In the genomic region with DNA sequence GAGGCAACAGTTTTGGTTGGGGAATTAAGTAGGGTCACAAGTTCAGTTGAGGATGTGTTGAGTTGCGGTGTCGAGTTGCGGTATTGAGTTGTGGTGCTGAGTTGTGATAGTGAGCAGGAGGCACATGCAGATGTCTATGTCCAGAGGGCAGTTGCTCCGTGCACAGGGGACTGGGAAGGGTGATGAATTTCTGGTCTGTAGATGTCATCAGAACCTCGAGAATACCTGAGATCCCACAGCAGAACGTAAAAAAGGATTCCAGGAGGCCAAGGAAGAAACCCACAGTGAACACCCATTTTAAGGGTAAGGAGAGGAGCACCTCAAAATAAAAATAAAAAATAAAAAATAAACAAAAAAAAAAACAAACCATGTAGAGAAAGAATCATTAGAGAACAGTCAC, we compare ENCODE assay signal across 1 cellular context.
TF ChIP-seq lines count a peak whose summit lies in the region.

No MANE protein-coding gene starts in this region.

TF ChIP-seq in GM23338, 12 proteins besides CTCF, POLR2A, EP300 and RAD21 (continued from another document):
- TF ChIP-seq, protein P1, sequence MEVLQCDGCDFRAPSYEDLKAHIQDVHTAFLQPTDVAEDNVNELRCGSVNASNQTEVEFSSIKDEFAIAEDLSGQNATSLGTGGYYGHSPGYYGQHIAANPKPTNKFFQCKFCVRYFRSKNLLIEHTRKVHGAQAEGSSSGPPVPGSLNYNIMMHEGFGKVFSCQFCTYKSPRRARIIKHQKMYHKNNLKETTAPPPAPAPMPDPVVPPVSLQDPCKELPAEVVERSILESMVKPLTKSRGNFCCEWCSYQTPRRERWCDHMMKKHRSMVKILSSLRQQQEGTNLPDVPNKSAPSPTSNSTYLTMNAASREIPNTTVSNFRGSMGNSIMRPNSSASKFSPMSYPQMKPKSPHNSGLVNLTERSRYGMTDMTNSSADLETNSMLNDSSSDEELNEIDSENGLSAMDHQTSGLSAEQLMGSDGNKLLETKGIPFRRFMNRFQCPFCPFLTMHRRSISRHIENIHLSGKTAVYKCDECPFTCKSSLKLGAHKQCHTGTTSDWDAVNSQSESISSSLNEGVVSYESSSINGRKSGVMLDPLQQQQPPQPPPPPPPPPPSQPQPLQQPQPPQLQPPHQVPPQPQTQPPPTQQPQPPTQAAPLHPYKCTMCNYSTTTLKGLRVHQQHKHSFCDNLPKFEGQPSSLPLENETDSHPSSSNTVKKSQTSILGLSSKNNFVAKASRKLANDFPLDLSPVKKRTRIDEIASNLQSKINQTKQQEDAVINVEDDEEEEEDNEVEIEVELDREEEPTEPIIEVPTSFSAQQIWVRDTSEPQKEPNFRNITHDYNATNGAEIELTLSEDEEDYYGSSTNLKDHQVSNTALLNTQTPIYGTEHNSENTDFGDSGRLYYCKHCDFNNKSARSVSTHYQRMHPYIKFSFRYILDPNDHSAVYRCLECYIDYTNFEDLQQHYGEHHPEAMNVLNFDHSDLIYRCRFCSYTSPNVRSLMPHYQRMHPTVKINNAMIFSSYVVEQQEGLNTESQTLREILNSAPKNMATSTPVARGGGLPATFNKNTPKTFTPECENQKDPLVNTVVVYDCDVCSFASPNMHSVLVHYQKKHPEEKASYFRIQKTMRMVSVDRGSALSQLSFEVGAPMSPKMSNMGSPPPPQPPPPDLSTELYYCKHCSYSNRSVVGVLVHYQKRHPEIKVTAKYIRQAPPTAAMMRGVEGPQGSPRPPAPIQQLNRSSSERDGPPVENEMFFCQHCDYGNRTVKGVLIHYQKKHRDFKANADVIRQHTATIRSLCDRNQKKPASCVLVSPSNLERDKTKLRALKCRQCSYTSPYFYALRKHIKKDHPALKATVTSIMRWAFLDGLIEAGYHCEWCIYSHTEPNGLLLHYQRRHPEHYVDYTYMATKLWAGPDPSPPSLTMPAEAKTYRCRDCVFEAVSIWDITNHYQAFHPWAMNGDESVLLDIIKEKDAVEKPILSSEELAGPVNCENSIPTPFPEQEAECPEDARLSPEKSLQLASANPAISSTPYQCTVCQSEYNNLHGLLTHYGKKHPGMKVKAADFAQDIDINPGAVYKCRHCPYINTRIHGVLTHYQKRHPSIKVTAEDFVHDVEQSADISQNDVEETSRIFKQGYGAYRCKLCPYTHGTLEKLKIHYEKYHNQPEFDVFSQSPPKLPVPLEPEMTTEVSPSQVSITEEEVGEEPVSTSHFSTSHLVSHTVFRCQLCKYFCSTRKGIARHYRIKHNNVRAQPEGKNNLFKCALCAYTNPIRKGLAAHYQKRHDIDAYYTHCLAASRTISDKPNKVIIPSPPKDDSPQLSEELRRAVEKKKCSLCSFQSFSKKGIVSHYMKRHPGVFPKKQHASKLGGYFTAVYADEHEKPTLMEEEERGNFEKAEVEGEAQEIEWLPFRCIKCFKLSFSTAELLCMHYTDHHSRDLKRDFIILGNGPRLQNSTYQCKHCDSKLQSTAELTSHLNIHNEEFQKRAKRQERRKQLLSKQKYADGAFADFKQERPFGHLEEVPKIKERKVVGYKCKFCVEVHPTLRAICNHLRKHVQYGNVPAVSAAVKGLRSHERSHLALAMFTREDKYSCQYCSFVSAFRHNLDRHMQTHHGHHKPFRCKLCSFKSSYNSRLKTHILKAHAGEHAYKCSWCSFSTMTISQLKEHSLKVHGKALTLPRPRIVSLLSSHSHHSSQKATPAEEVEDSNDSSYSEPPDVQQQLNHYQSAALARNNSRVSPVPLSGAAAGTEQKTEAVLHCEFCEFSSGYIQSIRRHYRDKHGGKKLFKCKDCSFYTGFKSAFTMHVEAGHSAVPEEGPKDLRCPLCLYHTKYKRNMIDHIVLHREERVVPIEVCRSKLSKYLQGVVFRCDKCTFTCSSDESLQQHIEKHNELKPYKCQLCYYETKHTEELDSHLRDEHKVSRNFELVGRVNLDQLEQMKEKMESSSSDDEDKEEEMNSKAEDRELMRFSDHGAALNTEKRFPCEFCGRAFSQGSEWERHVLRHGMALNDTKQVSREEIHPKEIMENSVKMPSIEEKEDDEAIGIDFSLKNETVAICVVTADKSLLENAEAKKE (CRISPR knock-in tag; IDR thresholded peaks at IDR 0.05): no peak
- TF ChIP-seq CREB1 (CRISPR knock-in tag; IDR thresholded peaks at IDR 0.05; ENCODE audit: low read depth) (no peak), POLR2AphosphoS5 (IDR thresholded peaks at IDR 0.05; ENCODE audit: low read depth) (no peak), ZNF114 (CRISPR knock-in tag; IDR thresholded peaks at IDR 0.05) (no peak), JUNB (IDR thresholded peaks at IDR 0.05; ENCODE audit: unreplicated experiment) (no peak), EZH2 (IDR thresholded peaks at IDR 0.05; ENCODE audit: low read depth, unreplicated experiment) (no peak), NANOG (IDR thresholded peaks at IDR 0.05; ENCODE audit: borderline replicate concordance) (no peak)
- TF ChIP-seq, protein P2, sequence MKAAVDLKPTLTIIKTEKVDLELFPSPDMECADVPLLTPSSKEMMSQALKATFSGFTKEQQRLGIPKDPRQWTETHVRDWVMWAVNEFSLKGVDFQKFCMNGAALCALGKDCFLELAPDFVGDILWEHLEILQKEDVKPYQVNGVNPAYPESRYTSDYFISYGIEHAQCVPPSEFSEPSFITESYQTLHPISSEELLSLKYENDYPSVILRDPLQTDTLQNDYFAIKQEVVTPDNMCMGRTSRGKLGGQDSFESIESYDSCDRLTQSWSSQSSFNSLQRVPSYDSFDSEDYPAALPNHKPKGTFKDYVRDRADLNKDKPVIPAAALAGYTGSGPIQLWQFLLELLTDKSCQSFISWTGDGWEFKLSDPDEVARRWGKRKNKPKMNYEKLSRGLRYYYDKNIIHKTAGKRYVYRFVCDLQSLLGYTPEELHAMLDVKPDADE (IDR thresholded peaks at IDR 0.05): no peak
- TF ChIP-seq, protein P3, sequence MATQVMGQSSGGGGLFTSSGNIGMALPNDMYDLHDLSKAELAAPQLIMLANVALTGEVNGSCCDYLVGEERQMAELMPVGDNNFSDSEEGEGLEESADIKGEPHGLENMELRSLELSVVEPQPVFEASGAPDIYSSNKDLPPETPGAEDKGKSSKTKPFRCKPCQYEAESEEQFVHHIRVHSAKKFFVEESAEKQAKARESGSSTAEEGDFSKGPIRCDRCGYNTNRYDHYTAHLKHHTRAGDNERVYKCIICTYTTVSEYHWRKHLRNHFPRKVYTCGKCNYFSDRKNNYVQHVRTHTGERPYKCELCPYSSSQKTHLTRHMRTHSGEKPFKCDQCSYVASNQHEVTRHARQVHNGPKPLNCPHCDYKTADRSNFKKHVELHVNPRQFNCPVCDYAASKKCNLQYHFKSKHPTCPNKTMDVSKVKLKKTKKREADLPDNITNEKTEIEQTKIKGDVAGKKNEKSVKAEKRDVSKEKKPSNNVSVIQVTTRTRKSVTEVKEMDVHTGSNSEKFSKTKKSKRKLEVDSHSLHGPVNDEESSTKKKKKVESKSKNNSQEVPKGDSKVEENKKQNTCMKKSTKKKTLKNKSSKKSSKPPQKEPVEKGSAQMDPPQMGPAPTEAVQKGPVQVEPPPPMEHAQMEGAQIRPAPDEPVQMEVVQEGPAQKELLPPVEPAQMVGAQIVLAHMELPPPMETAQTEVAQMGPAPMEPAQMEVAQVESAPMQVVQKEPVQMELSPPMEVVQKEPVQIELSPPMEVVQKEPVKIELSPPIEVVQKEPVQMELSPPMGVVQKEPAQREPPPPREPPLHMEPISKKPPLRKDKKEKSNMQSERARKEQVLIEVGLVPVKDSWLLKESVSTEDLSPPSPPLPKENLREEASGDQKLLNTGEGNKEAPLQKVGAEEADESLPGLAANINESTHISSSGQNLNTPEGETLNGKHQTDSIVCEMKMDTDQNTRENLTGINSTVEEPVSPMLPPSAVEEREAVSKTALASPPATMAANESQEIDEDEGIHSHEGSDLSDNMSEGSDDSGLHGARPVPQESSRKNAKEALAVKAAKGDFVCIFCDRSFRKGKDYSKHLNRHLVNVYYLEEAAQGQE (IDR thresholded peaks at IDR 0.05; ENCODE audit: unreplicated experiment): no peak
